Comparison of ENCODE assay signal across 1 cellular context in the genomic region with DNA sequence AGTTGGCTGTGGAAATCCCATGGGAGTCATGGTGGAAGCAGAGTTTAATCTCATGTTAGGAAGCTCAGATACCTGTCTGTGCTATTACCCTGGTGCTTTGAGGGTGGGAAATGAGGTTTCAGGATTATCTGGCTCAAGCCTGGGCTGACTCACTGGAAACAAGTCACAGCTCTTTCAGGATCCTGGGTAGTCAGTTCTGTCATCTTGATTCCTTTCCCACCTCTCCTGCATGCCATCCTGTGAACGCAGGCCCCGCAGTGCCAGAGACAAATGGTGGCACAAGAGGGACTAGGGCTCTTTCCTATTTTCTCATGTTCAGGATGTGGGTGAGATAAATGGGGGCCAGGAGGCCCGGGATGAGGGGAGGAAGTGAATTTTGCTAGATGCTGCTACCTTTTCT.
TF ChIP-seq lines count a peak whose summit lies in the region.

No MANE protein-coding gene starts in this region.

TF ChIP-seq in GM23338, 12 proteins besides CTCF, POLR2A, EP300 and RAD21 (continued from another document):
- TF ChIP-seq, protein P1, sequence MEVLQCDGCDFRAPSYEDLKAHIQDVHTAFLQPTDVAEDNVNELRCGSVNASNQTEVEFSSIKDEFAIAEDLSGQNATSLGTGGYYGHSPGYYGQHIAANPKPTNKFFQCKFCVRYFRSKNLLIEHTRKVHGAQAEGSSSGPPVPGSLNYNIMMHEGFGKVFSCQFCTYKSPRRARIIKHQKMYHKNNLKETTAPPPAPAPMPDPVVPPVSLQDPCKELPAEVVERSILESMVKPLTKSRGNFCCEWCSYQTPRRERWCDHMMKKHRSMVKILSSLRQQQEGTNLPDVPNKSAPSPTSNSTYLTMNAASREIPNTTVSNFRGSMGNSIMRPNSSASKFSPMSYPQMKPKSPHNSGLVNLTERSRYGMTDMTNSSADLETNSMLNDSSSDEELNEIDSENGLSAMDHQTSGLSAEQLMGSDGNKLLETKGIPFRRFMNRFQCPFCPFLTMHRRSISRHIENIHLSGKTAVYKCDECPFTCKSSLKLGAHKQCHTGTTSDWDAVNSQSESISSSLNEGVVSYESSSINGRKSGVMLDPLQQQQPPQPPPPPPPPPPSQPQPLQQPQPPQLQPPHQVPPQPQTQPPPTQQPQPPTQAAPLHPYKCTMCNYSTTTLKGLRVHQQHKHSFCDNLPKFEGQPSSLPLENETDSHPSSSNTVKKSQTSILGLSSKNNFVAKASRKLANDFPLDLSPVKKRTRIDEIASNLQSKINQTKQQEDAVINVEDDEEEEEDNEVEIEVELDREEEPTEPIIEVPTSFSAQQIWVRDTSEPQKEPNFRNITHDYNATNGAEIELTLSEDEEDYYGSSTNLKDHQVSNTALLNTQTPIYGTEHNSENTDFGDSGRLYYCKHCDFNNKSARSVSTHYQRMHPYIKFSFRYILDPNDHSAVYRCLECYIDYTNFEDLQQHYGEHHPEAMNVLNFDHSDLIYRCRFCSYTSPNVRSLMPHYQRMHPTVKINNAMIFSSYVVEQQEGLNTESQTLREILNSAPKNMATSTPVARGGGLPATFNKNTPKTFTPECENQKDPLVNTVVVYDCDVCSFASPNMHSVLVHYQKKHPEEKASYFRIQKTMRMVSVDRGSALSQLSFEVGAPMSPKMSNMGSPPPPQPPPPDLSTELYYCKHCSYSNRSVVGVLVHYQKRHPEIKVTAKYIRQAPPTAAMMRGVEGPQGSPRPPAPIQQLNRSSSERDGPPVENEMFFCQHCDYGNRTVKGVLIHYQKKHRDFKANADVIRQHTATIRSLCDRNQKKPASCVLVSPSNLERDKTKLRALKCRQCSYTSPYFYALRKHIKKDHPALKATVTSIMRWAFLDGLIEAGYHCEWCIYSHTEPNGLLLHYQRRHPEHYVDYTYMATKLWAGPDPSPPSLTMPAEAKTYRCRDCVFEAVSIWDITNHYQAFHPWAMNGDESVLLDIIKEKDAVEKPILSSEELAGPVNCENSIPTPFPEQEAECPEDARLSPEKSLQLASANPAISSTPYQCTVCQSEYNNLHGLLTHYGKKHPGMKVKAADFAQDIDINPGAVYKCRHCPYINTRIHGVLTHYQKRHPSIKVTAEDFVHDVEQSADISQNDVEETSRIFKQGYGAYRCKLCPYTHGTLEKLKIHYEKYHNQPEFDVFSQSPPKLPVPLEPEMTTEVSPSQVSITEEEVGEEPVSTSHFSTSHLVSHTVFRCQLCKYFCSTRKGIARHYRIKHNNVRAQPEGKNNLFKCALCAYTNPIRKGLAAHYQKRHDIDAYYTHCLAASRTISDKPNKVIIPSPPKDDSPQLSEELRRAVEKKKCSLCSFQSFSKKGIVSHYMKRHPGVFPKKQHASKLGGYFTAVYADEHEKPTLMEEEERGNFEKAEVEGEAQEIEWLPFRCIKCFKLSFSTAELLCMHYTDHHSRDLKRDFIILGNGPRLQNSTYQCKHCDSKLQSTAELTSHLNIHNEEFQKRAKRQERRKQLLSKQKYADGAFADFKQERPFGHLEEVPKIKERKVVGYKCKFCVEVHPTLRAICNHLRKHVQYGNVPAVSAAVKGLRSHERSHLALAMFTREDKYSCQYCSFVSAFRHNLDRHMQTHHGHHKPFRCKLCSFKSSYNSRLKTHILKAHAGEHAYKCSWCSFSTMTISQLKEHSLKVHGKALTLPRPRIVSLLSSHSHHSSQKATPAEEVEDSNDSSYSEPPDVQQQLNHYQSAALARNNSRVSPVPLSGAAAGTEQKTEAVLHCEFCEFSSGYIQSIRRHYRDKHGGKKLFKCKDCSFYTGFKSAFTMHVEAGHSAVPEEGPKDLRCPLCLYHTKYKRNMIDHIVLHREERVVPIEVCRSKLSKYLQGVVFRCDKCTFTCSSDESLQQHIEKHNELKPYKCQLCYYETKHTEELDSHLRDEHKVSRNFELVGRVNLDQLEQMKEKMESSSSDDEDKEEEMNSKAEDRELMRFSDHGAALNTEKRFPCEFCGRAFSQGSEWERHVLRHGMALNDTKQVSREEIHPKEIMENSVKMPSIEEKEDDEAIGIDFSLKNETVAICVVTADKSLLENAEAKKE (CRISPR knock-in tag; IDR thresholded peaks at IDR 0.05): no peak
- no peak for TF ChIP-seq ZNF114 (CRISPR knock-in tag; IDR thresholded peaks at IDR 0.05)
- TF ChIP-seq, protein P2, sequence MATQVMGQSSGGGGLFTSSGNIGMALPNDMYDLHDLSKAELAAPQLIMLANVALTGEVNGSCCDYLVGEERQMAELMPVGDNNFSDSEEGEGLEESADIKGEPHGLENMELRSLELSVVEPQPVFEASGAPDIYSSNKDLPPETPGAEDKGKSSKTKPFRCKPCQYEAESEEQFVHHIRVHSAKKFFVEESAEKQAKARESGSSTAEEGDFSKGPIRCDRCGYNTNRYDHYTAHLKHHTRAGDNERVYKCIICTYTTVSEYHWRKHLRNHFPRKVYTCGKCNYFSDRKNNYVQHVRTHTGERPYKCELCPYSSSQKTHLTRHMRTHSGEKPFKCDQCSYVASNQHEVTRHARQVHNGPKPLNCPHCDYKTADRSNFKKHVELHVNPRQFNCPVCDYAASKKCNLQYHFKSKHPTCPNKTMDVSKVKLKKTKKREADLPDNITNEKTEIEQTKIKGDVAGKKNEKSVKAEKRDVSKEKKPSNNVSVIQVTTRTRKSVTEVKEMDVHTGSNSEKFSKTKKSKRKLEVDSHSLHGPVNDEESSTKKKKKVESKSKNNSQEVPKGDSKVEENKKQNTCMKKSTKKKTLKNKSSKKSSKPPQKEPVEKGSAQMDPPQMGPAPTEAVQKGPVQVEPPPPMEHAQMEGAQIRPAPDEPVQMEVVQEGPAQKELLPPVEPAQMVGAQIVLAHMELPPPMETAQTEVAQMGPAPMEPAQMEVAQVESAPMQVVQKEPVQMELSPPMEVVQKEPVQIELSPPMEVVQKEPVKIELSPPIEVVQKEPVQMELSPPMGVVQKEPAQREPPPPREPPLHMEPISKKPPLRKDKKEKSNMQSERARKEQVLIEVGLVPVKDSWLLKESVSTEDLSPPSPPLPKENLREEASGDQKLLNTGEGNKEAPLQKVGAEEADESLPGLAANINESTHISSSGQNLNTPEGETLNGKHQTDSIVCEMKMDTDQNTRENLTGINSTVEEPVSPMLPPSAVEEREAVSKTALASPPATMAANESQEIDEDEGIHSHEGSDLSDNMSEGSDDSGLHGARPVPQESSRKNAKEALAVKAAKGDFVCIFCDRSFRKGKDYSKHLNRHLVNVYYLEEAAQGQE (IDR thresholded peaks at IDR 0.05; ENCODE audit: unreplicated experiment): no peak
